Comparison of ENCODE assay signal across 8 cellular contexts in genomic region chrX:30504309-30504708, GRCh38.
DNase-seq lines count a peak whose midpoint lies in the region; ATAC-seq and TF ChIP-seq lines count a peak whose summit lies in the region.

No MANE protein-coding gene starts in this region.

- H3K4me3 ChIP-seq in WI38 (ENCODE audit: low read depth, low read length) (no peak overlapping the region), right lobe of liver (no peak overlapping the region)

- TF ChIP-seq POLR2A in right lobe of liver (IDR thresholded peaks at IDR 0.05), result no peak

- H3K4me1 ChIP-seq in right lobe of liver, result no peaks in the 10 kb centered on the region

- peak; percentile 9; the same call in 1 of the 2 replicates for TF ChIP-seq CTCF in WI38 (IDR thresholded peaks at IDR 0.05; ENCODE audit: low read depth, low read length)
- peak; percentile 51 to 70 (median 58) for TF ChIP-seq CTCF in right lobe of liver (IDR thresholded peaks at IDR 0.05)

- no peak overlapping the region for H3K27ac ChIP-seq in right lobe of liver

- no peaks in the 10 kb centered on the region for H3K36me3 ChIP-seq in right lobe of liver

- peak in 2 of 4 donors; percentile 40 to 62 for ATAC-seq in right lobe of liver
- ATAC-seq in GM19351 (IDR thresholded peaks at IDR 0.05; ENCODE audit: unreplicated experiment), result no peak
- no peak for ATAC-seq in HG03460 (IDR thresholded peaks at IDR 0.05; ENCODE audit: unreplicated experiment)

- H3K9me3 ChIP-seq in right lobe of liver, result no peaks in the 10 kb centered on the region

- DNase-seq in DMS114 treated with DMSO at 0.1 percent for 48 hours (lab: John Stamatoyannopoulos, UW; ENCODE audit: unreplicated experiment), result peak; percentile 33
- DNase-seq in Kasumi-1 (lab: John Stamatoyannopoulos, UW), result peak; percentile 7 to 33
- no peak for DNase-seq in right lobe of liver
- no peak for DNase-seq in activated CD4-positive, alpha-beta T cell treated with anti-CD3 and anti-CD28 coated beads for 48 hours
- no peak for DNase-seq in retina

- H3K27me3 ChIP-seq in right lobe of liver, result peaks cover 0 to 4% of the 10 kb centered on the region in 2 donors

- intact Hi-C loops in right lobe of liver (cut with DNase I), result no loop called here

- WGBS in right lobe of liver (ENCODE audit: insufficient coverage, low coverage, low lambda C conversion rate, missing lambda C conversion rate), result 0% methylated on average over 2 of the region's 2 CpGs

Comparison
In these comparisons a context has a peak if more than half of its experiments do, and no peak if none do; other contexts are left out.
1. DNase-seq: peak in DMS114 treated with DMSO at 0.1 percent for 48 hours (single experiment) and Kasumi-1 (2 of 2); none in right lobe of liver (0 of 3), activated CD4-positive, alpha-beta T cell treated with anti-CD3 and anti-CD28 coated beads for 48 hours (single experiment) and retina (single experiment).